20 cellular contexts compared by ENCODE assay signal in the genomic region with DNA sequence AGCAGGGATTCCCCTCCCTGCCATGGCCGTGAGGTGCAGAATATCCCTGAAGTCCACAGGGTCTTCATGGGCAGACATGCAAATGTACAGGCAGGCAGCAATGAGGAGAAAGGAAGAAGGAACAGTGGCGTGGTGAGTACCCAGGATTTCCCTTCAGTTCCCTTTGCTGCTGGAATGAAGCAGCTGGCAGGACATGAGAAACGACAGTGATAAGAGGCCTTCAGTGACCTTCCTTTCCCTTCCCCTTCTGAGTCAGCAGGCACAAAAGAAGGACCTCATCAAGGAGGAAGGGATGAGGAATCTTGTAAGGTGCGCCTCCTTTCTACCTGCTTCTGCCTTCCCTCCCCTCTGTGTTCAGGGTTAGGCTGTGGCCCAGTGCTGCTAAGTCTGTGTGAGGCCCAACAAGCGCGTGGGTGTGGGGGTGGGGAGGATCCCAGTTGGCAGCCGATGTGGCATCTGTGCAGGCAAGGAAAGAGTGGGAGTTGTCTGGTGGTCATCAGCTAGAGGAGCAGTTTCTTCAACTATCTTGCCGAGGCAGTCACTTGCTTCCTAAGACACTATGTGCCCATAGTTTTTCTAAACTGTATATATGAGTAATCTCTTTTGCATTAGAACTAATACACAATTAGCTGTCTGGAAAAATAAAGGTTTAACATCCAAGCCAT. TPM values are rescaled to one million over a fixed set of nuclear protein-coding genes. Genes with fewer than 3 reads are reported as not detected.
DNase-seq lines count a peak whose midpoint lies in the region; ATAC-seq, FAIRE-seq and TF ChIP-seq lines count a peak whose summit lies in the region.
"Had no signal": no experiment of that assay in that cellular context is flagged by ENCODE, and none has a peak within 500 bp of the region (broad histone marks: within the 10 kb centered on the region; RNA-seq: fewer than 3 reads in every experiment).

No MANE protein-coding gene starts in this region.

- intact Hi-C loops in Right ventricle myocardium superior (cut with DNase I) (no loop called here), cardiac septum (cut with DNase I) (no loop called here)

- DNase-seq in Right ventricle myocardium superior (no peak), cardiac septum (ENCODE audit: low spot score) (no peak), fibroblast of gingiva (ENCODE audit: low read depth) (peak; percentile 54), GM12892 (ENCODE audit: insufficient read length) (no peak), NK-92 (lab: John Stamatoyannopoulos, UW; ENCODE audit: unreplicated experiment) (no peak)
- no peak for DNase-seq in stimulated activated CD4-positive, alpha-beta T cell treated with anti-CD3 and anti-CD28 coated beads, Interleukin-1b, Interleukin-23, amount 100 ng/mL, for 48 hours
- DNase-seq: activated naive CD4-positive, alpha-beta T cell treated with Interleukin-2 at 50 U/mL for 16 hours; C1 segment of cervical spinal cord; DMS53; kidney; NCI-H1092; NCI-H510A treated with DMSO at 0.1 percent for 48 hours; small intestine; T-helper 17 cell had no signal

- no peak for FAIRE-seq in GM12892 (lab: Jason Lieb, UNC)
- FAIRE-seq: H1, kidney, small intestine had no signal

- H3K36me3 ChIP-seq in muscle layer of duodenum (ENCODE audit: control insufficient read depth in 1 of 2, insufficient read depth in 2 of 2, low read length in 2 of 2) = peaks cover 35 to 37% of the 10 kb centered on the region in 2 donors

- no peaks in the 10 kb centered on the region for H3K9me3 ChIP-seq in muscle layer of duodenum (ENCODE audit: control insufficient read depth in 1 of 2, low read length in 2 of 2)
- H3K9me3 ChIP-seq: tibial nerve had no signal

- TF ChIP-seq POLR2A in GM12892 (IDR thresholded peaks at IDR 0.05; ENCODE audit: low read depth, low read length) = no peak

- peak overlapping the region; percentile 72 for H3K27ac ChIP-seq in muscle layer of duodenum (ENCODE audit: low read length)
- H3K27ac ChIP-seq: hepatocyte, parathyroid adenoma, tibial nerve had no signal

- H3K4me1 ChIP-seq in muscle layer of duodenum (ENCODE audit: control insufficient read depth in 1 of 2, insufficient read depth in 2 of 2, low read length in 2 of 2) = peaks cover 7 to 21% of the 10 kb centered on the region in 2 donors
- H3K4me1 ChIP-seq: parathyroid adenoma had no signal

- no peaks in the 10 kb centered on the region for H3K27me3 ChIP-seq in muscle layer of duodenum (ENCODE audit: low read depth, low read length)
- H3K27me3 ChIP-seq: hepatocyte, tibial nerve had no signal

- ATAC-seq in Right ventricle myocardium superior (ENCODE audit: poor library complexity) (peak; percentile 67), HG03378 (IDR thresholded peaks at IDR 0.05; ENCODE audit: unreplicated experiment) (no peak)
- ATAC-seq: T-helper 17 cell had no signal

- H3K4me3 ChIP-seq in muscle layer of duodenum (ENCODE audit: low read depth in 1 of 2, low read length in 2 of 2) = no peak overlapping the region
- H3K4me3 ChIP-seq: hepatocyte, tibial nerve had no signal

RNA-seq across cellular contexts. Expression of gene CILK1, which starts 25.9 kb away (rescaled TPM):
- 6.0 TPM for total RNA-seq in Right ventricle myocardium superior
- 9.7 TPM for total RNA-seq in cardiac septum
- 4.2 TPM for polyA plus RNA-seq in GM12892 (2012; ENCODE audit: missing spikeins)

RNA-seq across cellular contexts. Expression of gene FBXO9, which starts 29.5 kb away (rescaled TPM):
- total RNA-seq in Right ventricle myocardium superior = 40.2 TPM
- 96.4 TPM for total RNA-seq in cardiac septum
- 27.3 TPM for polyA plus RNA-seq in GM12892 (2012; ENCODE audit: missing spikeins)

RNA-seq across cellular contexts. Expression of gene GSTA4, which starts 40.6 kb away (rescaled TPM):
- 7.0 TPM for total RNA-seq in Right ventricle myocardium superior
- 10.1 TPM for total RNA-seq in cardiac septum
- polyA plus RNA-seq in GM12892 (2012; ENCODE audit: missing spikeins) = 3.5 TPM
